Comparison of ENCODE assay signal across 31 cellular contexts in genomic region chr3:151437906-151438305, GRCh38. TPM values are rescaled to one million over a fixed set of nuclear protein-coding genes. Genes with fewer than 3 reads are reported as not detected.
"Had no signal": no experiment of that assay in that cellular context is flagged by ENCODE, and none has a peak within 500 bp of the region (broad histone marks: within the 10 kb centered on the region; RNA-seq: fewer than 3 reads in every experiment).

No MANE protein-coding gene starts in this region.

- H3K36me3 ChIP-seq: brain microvascular endothelial cell, gastrocnemius medialis, heart left ventricle, WERI-Rb-1 had no signal

- H3K27me3 ChIP-seq: brain microvascular endothelial cell, dorsolateral prefrontal cortex, foreskin keratinocyte, gastrocnemius medialis, heart left ventricle had no signal

- H3K4me1 ChIP-seq: gastrocnemius medialis, heart left ventricle had no signal

- DNase-seq: activated B cell treated with CpG ODN at 0.5 μM for 24 hours; activated CD4-positive, alpha-beta T cell treated with anti-CD3 and anti-CD28 coated beads for 36 hours; activated CD4-positive, alpha-beta T cell treated with anti-CD3 and anti-CD28 coated beads, Interleukin-2, amount 50 U/mL, for 1 hour; activated CD4-positive, alpha-beta T cell treated with anti-CD3 and anti-CD28 coated beads, Interleukin-2, amount 50 U/mL, for 48 hours; activated CD8-positive, alpha-beta memory T cell treated with anti-CD3 and anti-CD28 coated beads for 24 hours; activated CD8-positive, alpha-beta T cell treated with anti-CD3 and anti-CD28 coated beads for 36 hours; activated effector memory CD4-positive, alpha-beta T cell treated with Interleukin-2 at 50 U/mL for 16 hours; activated gamma-delta T cell treated with Interleukin-2 at 50 U/mL for 16 hours; activated naive CD4-positive, alpha-beta T cell treated with anti-CD3 and anti-CD28 coated beads, Interleukin-2, amount 50 U/mL, for 16 hours; activated naive CD4-positive, alpha-beta T cell treated with Interleukin-2 at 50 U/mL for 16 hours; activated T-cell treated with anti-CD3 and anti-CD28 coated beads, Interleukin-2, amount 50 U/mL, for 4 hours; amniotic stem cell; anterior cingulate cortex; brain microvascular endothelial cell; dorsolateral prefrontal cortex; effector memory CD4-positive, alpha-beta T cell; endodermal cell; foreskin keratinocyte; gastrocnemius medialis; glutamatergic neuron; heart left ventricle; T-helper 17 cell; T1000; WERI-Rb-1 had no signal

- ATAC-seq: activated CD4-positive, alpha-beta T cell treated with anti-CD3 and anti-CD28 coated beads for 36 hours; activated CD4-positive, CD25-positive, alpha-beta regulatory T cell treated with anti-CD3 and anti-CD28 coated beads, Interleukin-2, amount 50 U/mL, for 24 hours; activated CD8-positive, alpha-beta T cell treated with anti-CD3 and anti-CD28 coated beads for 36 hours; activated T-cell treated with anti-CD3 and anti-CD28 coated beads, Interleukin-2, amount 50 U/mL, for 4 hours; activated T-helper 17 cell treated with anti-CD3 and anti-CD28 coated beads, Interleukin-2, amount 50 U/mL, for 72 hours; esophagus mucosa; foreskin keratinocyte; gastrocnemius medialis; heart left ventricle; T-helper 17 cell had no signal

- H3K9me3 ChIP-seq: gastrocnemius medialis, heart left ventricle had no signal

- FAIRE-seq: astrocyte, bronchial epithelial cell had no signal

- H3K4me3 ChIP-seq: coronary artery, dorsolateral prefrontal cortex, gastrocnemius medialis, heart left ventricle had no signal

- H3K27ac ChIP-seq: brain microvascular endothelial cell, coronary artery, dorsolateral prefrontal cortex, foreskin keratinocyte, gastrocnemius medialis, heart left ventricle, WERI-Rb-1 had no signal

RNA-seq across cellular contexts. Expression of gene IGSF10, which starts 23.0 kb away (rescaled TPM):
- total RNA-seq: activated B cell treated with CpG ODN at 0.5 μM for 24 hours; activated CD4-positive, alpha-beta T cell treated with anti-CD3 and anti-CD28 coated beads for 36 hours; activated CD8-positive, alpha-beta T cell treated with anti-CD3 and anti-CD28 coated beads for 36 hours; foreskin keratinocyte had no signal
- polyA plus RNA-seq: foreskin keratinocyte had no signal

RNA-seq across cellular contexts. Expression of gene P2RY12, which starts 53.4 kb away (rescaled TPM):
- total RNA-seq: activated CD4-positive, alpha-beta T cell treated with anti-CD3 and anti-CD28 coated beads for 36 hours; activated CD8-positive, alpha-beta T cell treated with anti-CD3 and anti-CD28 coated beads for 36 hours; activated T-cell treated with anti-CD3 and anti-CD28 coated beads, Interleukin-2, amount 50 U/mL, for 4 hours; activated T-helper 17 cell treated with anti-CD3 and anti-CD28 coated beads, Interleukin-2, amount 50 U/mL, for 72 hours; astrocyte; bronchial epithelial cell; endodermal cell; epithelial cell of proximal tubule; esophagus mucosa; foreskin keratinocyte had no signal
- polyA plus RNA-seq: foreskin keratinocyte had no signal
